ENCODE assay signal across 2 cellular contexts in the genomic region with DNA sequence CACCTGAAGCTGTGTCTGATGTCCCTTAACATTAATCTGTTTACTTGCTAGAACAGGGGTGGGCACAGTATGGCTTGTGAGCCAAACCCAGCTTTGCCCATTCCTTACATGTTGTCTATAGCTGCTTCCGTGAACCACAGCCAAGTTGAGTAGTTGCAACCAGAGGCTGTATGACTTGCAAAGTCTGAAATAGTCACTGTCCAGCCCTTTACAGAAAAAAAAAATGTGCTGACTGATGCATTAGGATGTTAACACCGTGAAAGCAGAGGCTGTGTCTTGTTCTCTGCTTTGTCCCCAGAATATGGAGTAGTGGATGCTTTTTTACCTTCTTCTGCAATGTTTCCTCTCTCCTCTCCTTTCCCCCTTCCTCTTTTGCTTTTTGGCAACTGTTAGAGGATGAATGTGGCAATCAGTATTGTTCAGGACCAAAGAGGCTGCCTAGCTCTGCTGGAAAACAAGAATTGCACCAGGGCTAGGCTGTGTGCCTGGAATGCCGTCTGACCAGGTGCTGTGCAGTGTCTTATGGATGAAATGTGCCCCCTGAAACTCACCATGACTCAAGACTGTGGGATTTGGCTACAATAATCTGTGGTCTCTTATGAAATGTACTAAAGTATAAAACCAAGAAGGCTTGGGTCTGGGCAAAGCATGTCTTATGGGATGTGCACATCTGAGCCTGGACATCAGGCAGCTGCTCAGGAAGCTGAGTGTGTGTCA.
A peak's percentile ranks its signal among the peaks of the same experiment; 100 is the strongest.
TF ChIP-seq lines count a peak whose summit lies in the region.

No MANE protein-coding gene starts in this region.

TF ChIP-seq in A549, 52 proteins besides CTCF, POLR2A, EP300 and RAD21:
- TF ChIP-seq MAFK (IDR thresholded peaks at IDR 0.05; ENCODE audit: partially characterized antibody) (peak; percentile 61), RARB (CRISPR knock-in tag; IDR thresholded peaks at IDR 0.05) (no peak), ELK1 (IDR thresholded peaks at IDR 0.05; ENCODE audit: low read depth, low read length) (no peak)

TF ChIP-seq in IMR-90, 13 proteins besides CTCF, POLR2A, EP300 and RAD21:
- TF ChIP-seq MAFK (IDR thresholded peaks at IDR 0.05; ENCODE audit: low read depth, low read length): peak; percentile 87
- TF ChIP-seq USF2 (IDR thresholded peaks at IDR 0.05; ENCODE audit: low read depth, low read length): no peak
- TF ChIP-seq MXI1 (IDR thresholded peaks at IDR 0.05; ENCODE audit: borderline replicate concordance, low read depth, low read length): 0 out of 2 replicates have a peak, but pooled peaks have one; percentile 30
- peak; percentile 31; the same call in 1 of the 2 replicates for TF ChIP-seq CEBPB (IDR thresholded peaks at IDR 0.05; ENCODE audit: low read depth, low read length)
- TF ChIP-seq NFE2L2 (IDR thresholded peaks at IDR 0.05; ENCODE audit: low read depth, low read length): 0 out of 2 replicates have a peak, but pooled peaks have one; percentile 22
